In the genomic region with DNA sequence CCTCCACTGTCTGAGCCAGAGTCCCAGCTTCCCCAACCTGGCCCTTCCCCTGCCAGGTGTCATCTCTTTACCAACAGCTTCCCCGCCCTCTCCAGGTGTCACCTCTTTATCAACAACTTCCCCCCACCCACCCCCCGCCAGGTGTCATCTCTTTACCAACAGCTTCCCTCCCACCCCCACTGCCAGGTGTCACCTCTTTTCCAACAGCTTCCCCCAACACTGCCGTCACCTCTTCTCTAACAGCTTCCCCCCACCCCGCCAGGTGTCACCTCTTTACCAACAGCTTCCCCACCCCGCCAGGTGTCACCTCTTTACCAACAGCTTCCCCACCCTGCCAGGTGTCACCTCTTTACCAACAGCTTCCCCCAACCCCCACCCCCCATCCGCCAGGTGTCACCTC, we compare ENCODE assay signal across 25 cellular contexts.
"Had no signal": no experiment of that assay in that cellular context is flagged by ENCODE, and none has a peak within 500 bp of the region (broad histone marks: within the 10 kb centered on the region; RNA-seq: fewer than 3 reads in every experiment).

No MANE protein-coding gene starts in this region.

- DNase-seq: activated CD4-positive, alpha-beta T cell treated with anti-CD3 and anti-CD28 coated beads for 48 hours; activated CD8-positive, alpha-beta memory T cell treated with anti-CD3 and anti-CD28 coated beads, Interleukin-2, amount 10 ng/mL, durations not matched to agents 7 days and 5 days; activated CD8-positive, alpha-beta T cell treated with anti-CD3 and anti-CD28 coated beads for 36 hours; activated gamma-delta T cell; activated T-cell treated with anti-CD3 and anti-CD28 coated beads for 4 hours; brain microvascular endothelial cell; caudate nucleus; effector CD4-positive, alpha-beta T cell; foreskin melanocyte; lower lobe of right lung; naive thymus-derived CD4-positive, alpha-beta T cell; posterior cingulate gyrus; right lobe of liver; stimulated activated CD4-positive, alpha-beta T cell treated with anti-CD3 and anti-CD28 coated beads, Interleukin-1b, Interleukin-23, amount 100 ng/mL, for 48 hours; substantia nigra; T-helper 9 cell; thyroid gland had no signal

- H3K4me1 ChIP-seq: ascending aorta, lower lobe of right lung, right lobe of liver, thyroid gland had no signal

- H3K4me3 ChIP-seq: ascending aorta, lower lobe of right lung, neural progenitor cell, right lobe of liver, skin epidermis, thyroid gland had no signal

- H3K36me3 ChIP-seq: ascending aorta, brain microvascular endothelial cell, lower lobe of right lung, neural progenitor cell, right lobe of liver, thyroid gland had no signal

- H3K9ac ChIP-seq: neural progenitor cell had no signal

- H3K27me3 ChIP-seq: ascending aorta, brain microvascular endothelial cell, neural progenitor cell, right lobe of liver, thyroid gland had no signal

- H3K9me3 Mint-ChIP-seq: activated CD8-positive, alpha-beta T cell treated with anti-CD3 and anti-CD28 coated beads for 36 hours; activated naive CD4-positive, alpha-beta T cell treated with anti-CD3 and anti-CD28 coated beads, Interleukin-2, amount 50 U/mL, for 24 hours; activated T-helper 1 cell treated with anti-CD3 and anti-CD28 coated beads, Interleukin-12 subunit alpha, Interleukin-12 subunit beta, Interleukin-2, Interleukin-4 antibody, amounts not matched to agents 30 ng/mL and 10 ng/mL and 1 ng/mL, durations not matched to agents 14 hours and 24 hours and 36 hours; dendritic cell treated with granulocyte-macrophage colony-stimulating factor and Interleukin-4, amounts not matched to agents 40 ng/mL and 50 ng/mL, for 4 days; neural progenitor cell; stimulated activated naive CD8-positive, alpha-beta T cell treated with anti-CD3 and anti-CD28 coated beads, Interleukin-15, Interleukin-2, amounts not matched to agents 100 ng/mL and 50 ng/mL, for 24 hours had no signal

- H3K27me3 Mint-ChIP-seq: activated CD8-positive, alpha-beta memory T cell treated with anti-CD3 and anti-CD28 coated beads, Interleukin-2, amount 10 ng/mL, durations not matched to agents 7 days and 5 days; activated CD8-positive, alpha-beta T cell treated with anti-CD3 and anti-CD28 coated beads for 36 hours; activated naive CD4-positive, alpha-beta T cell treated with anti-CD3 and anti-CD28 coated beads, Interleukin-2, amount 50 U/mL, for 24 hours; dendritic cell treated with granulocyte-macrophage colony-stimulating factor and Interleukin-4, amounts not matched to agents 40 ng/mL and 50 ng/mL, for 4 days; stimulated activated naive CD8-positive, alpha-beta T cell treated with anti-CD3 and anti-CD28 coated beads, Interleukin-15, Interleukin-2, amounts not matched to agents 100 ng/mL and 50 ng/mL, for 24 hours had no signal

- H3K4me1 Mint-ChIP-seq: activated CD8-positive, alpha-beta memory T cell treated with anti-CD3 and anti-CD28 coated beads, Interleukin-2, amount 10 ng/mL, durations not matched to agents 7 days and 5 days; activated naive CD4-positive, alpha-beta T cell treated with anti-CD3 and anti-CD28 coated beads, Interleukin-2, amount 50 U/mL, for 24 hours; naive thymus-derived CD4-positive, alpha-beta T cell had no signal

- H3K27ac Mint-ChIP-seq: activated CD8-positive, alpha-beta memory T cell treated with anti-CD3 and anti-CD28 coated beads, Interleukin-2, amount 10 ng/mL, durations not matched to agents 7 days and 5 days; activated CD8-positive, alpha-beta T cell treated with anti-CD3 and anti-CD28 coated beads for 36 hours; activated T-helper 1 cell treated with anti-CD3 and anti-CD28 coated beads, Interleukin-12 subunit alpha, Interleukin-12 subunit beta, Interleukin-2, Interleukin-4 antibody, amounts not matched to agents 30 ng/mL and 10 ng/mL and 1 ng/mL, durations not matched to agents 14 hours and 24 hours and 36 hours; dendritic cell treated with granulocyte-macrophage colony-stimulating factor and Interleukin-4, amounts not matched to agents 40 ng/mL and 50 ng/mL, for 4 days; naive thymus-derived CD4-positive, alpha-beta T cell; stimulated activated naive CD8-positive, alpha-beta T cell treated with anti-CD3 and anti-CD28 coated beads, Interleukin-15, Interleukin-2, amounts not matched to agents 100 ng/mL and 50 ng/mL, for 24 hours had no signal

- H3K4me2 ChIP-seq: neural progenitor cell had no signal

- H3K4me3 Mint-ChIP-seq: activated CD8-positive, alpha-beta memory T cell treated with anti-CD3 and anti-CD28 coated beads, Interleukin-2, amount 10 ng/mL, durations not matched to agents 7 days and 5 days; activated CD8-positive, alpha-beta T cell treated with anti-CD3 and anti-CD28 coated beads for 36 hours; activated naive CD4-positive, alpha-beta T cell treated with anti-CD3 and anti-CD28 coated beads, Interleukin-2, amount 50 U/mL, for 24 hours; activated T-helper 1 cell treated with anti-CD3 and anti-CD28 coated beads, Interleukin-12 subunit alpha, Interleukin-12 subunit beta, Interleukin-2, Interleukin-4 antibody, amounts not matched to agents 30 ng/mL and 10 ng/mL and 1 ng/mL, durations not matched to agents 14 hours and 24 hours and 36 hours; dendritic cell treated with granulocyte-macrophage colony-stimulating factor and Interleukin-4, amounts not matched to agents 40 ng/mL and 50 ng/mL, for 4 days; naive thymus-derived CD4-positive, alpha-beta T cell; neural progenitor cell; stimulated activated naive CD8-positive, alpha-beta T cell treated with anti-CD3 and anti-CD28 coated beads, Interleukin-15, Interleukin-2, amounts not matched to agents 100 ng/mL and 50 ng/mL, for 24 hours had no signal

- H3K27ac ChIP-seq: ascending aorta, brain microvascular endothelial cell, lower lobe of right lung, neural progenitor cell, right lobe of liver, skin epidermis, thyroid gland had no signal

- H3K36me3 Mint-ChIP-seq: activated CD8-positive, alpha-beta memory T cell treated with anti-CD3 and anti-CD28 coated beads, Interleukin-2, amount 10 ng/mL, durations not matched to agents 7 days and 5 days; activated naive CD4-positive, alpha-beta T cell treated with anti-CD3 and anti-CD28 coated beads, Interleukin-2, amount 50 U/mL, for 24 hours; naive thymus-derived CD4-positive, alpha-beta T cell had no signal

- ATAC-seq: activated CD8-positive, alpha-beta memory T cell treated with anti-CD3 and anti-CD28 coated beads, Interleukin-2, amount 10 ng/mL, durations not matched to agents 7 days and 5 days; activated CD8-positive, alpha-beta T cell treated with anti-CD3 and anti-CD28 coated beads for 36 hours; left lobe of liver; lower lobe of right lung; naive thymus-derived CD4-positive, alpha-beta T cell; right lobe of liver had no signal

- H2AFZ ChIP-seq: neural progenitor cell had no signal

- H3K9me3 ChIP-seq: ascending aorta, lower lobe of right lung, right lobe of liver, thyroid gland had no signal
